23 cellular contexts compared by ENCODE assay signal in genomic region chr7:141290951-141291350, GRCh38.
"Had no signal": no experiment of that assay in that cellular context is flagged by ENCODE, and none has a peak within 500 bp of the region (broad histone marks: within the 10 kb centered on the region; RNA-seq: fewer than 3 reads in every experiment).

No MANE protein-coding gene starts in this region.

- DNase-seq: activated CD8-positive, alpha-beta memory T cell treated with anti-CD3 and anti-CD28 coated beads for 24 hours; activated CD8-positive, alpha-beta memory T cell treated with anti-CD3 and anti-CD28 coated beads, Interleukin-2, amount 50 U/mL, for 4 hours; activated naive CD4-positive, alpha-beta T cell; activated T-cell treated with anti-CD3 and anti-CD28 coated beads, Interleukin-2, amount 50 U/mL, for 24 hours; adrenal gland; colonic mucosa; dorsolateral prefrontal cortex; glutamatergic neuron; hippocampal formation; mesenchymal stem cell; nucleus accumbens; retina; stimulated activated CD4-positive, alpha-beta T cell treated with anti-CD3 and anti-CD28 coated beads, Interleukin-12 subunit alpha, Interleukin-12 subunit beta, amount 100 ng/mL, for 4 hours; stimulated activated naive CD8-positive, alpha-beta T cell treated with anti-CD3 and anti-CD28 coated beads, Interleukin-15, amount 100 ng/mL, for 72 hours; T1000 had no signal

- H3K27me3 ChIP-seq: adrenal gland, colonic mucosa, dorsolateral prefrontal cortex, esophagus muscularis mucosa, tibial nerve had no signal

- H3K4me3 ChIP-seq: adrenal gland, colonic mucosa, esophagus muscularis mucosa, suprapubic skin, tibial nerve had no signal

- H3K4me3 Mint-ChIP-seq: activated naive CD8-positive, alpha-beta T cell; activated T-cell treated with anti-CD3 and anti-CD28 coated beads, Interleukin-2, amount 50 U/mL, for 24 hours; stimulated activated effector memory CD8-positive, alpha-beta T cell treated with anti-CD3 and anti-CD28 coated beads, Interleukin-12 subunit alpha, Interleukin-12 subunit beta, amount 100 ng/mL, for 72 hours; stimulated activated naive CD8-positive, alpha-beta T cell treated with anti-CD3 and anti-CD28 coated beads, Interleukin-15, amount 100 ng/mL, for 72 hours; T-helper 1 cell treated with Interleukin-12 subunit alpha and Interleukin-12 subunit beta and Interleukin-4 antibody, amounts not matched to agents 30 μg/mL and 1 μg/mL, for 36 hours; WTC11 had no signal

- H3K36me3 ChIP-seq: adrenal gland, colonic mucosa, esophagus muscularis mucosa, suprapubic skin, tibial nerve had no signal

- H3K4me1 ChIP-seq: adrenal gland, colonic mucosa, esophagus muscularis mucosa, suprapubic skin, tibial nerve had no signal

- H3K4me1 Mint-ChIP-seq: stimulated activated effector memory CD8-positive, alpha-beta T cell treated with anti-CD3 and anti-CD28 coated beads, Interleukin-12 subunit alpha, Interleukin-12 subunit beta, amount 100 ng/mL, for 72 hours; stimulated activated naive CD8-positive, alpha-beta T cell treated with anti-CD3 and anti-CD28 coated beads, Interleukin-15, amount 100 ng/mL, for 72 hours had no signal

- ATAC-seq: stimulated activated effector memory CD8-positive, alpha-beta T cell treated with anti-CD3 and anti-CD28 coated beads, Interleukin-12 subunit alpha, Interleukin-12 subunit beta, amount 100 ng/mL, for 72 hours; stimulated activated naive CD8-positive, alpha-beta T cell treated with anti-CD3 and anti-CD28 coated beads, Interleukin-15, amount 100 ng/mL, for 72 hours; WTC11 had no signal

- H3K9me3 Mint-ChIP-seq: activated T-cell treated with anti-CD3 and anti-CD28 coated beads, Interleukin-2, amount 50 U/mL, for 24 hours; activated T-helper 2 cell treated with anti-CD3 and anti-CD28 coated beads, Interferon-gamma antibody, Interleukin-2, Interleukin-4, amounts not matched to agents 10 μg/mL and 5 μg/mL and 100 μg/mL, durations not matched to agents 14 hours and 24 hours and 36 hours; stimulated activated effector memory CD8-positive, alpha-beta T cell treated with anti-CD3 and anti-CD28 coated beads, Interleukin-12 subunit alpha, Interleukin-12 subunit beta, amount 100 ng/mL, for 72 hours; stimulated activated naive CD8-positive, alpha-beta T cell treated with anti-CD3 and anti-CD28 coated beads, Interleukin-15, amount 100 ng/mL, for 72 hours; T-helper 1 cell treated with Interleukin-12 subunit alpha and Interleukin-12 subunit beta and Interleukin-4 antibody, amounts not matched to agents 30 μg/mL and 1 μg/mL, for 36 hours; WTC11 had no signal

- H3K36me3 Mint-ChIP-seq: activated naive CD8-positive, alpha-beta T cell; stimulated activated effector memory CD8-positive, alpha-beta T cell treated with anti-CD3 and anti-CD28 coated beads, Interleukin-12 subunit alpha, Interleukin-12 subunit beta, amount 100 ng/mL, for 72 hours; WTC11 had no signal

- H3K9me3 ChIP-seq: adrenal gland, colonic mucosa, esophagus muscularis mucosa, suprapubic skin, tibial nerve had no signal

- H3K27ac Mint-ChIP-seq: activated naive CD8-positive, alpha-beta T cell; activated T-cell treated with anti-CD3 and anti-CD28 coated beads, Interleukin-2, amount 50 U/mL, for 24 hours; activated T-helper 2 cell treated with anti-CD3 and anti-CD28 coated beads, Interferon-gamma antibody, Interleukin-2, Interleukin-4, amounts not matched to agents 10 μg/mL and 5 μg/mL and 100 μg/mL, durations not matched to agents 14 hours and 24 hours and 36 hours; stimulated activated effector memory CD8-positive, alpha-beta T cell treated with anti-CD3 and anti-CD28 coated beads, Interleukin-12 subunit alpha, Interleukin-12 subunit beta, amount 100 ng/mL, for 72 hours; stimulated activated naive CD8-positive, alpha-beta T cell treated with anti-CD3 and anti-CD28 coated beads, Interleukin-15, amount 100 ng/mL, for 72 hours; T-helper 1 cell treated with Interleukin-12 subunit alpha and Interleukin-12 subunit beta and Interleukin-4 antibody, amounts not matched to agents 30 μg/mL and 1 μg/mL, for 36 hours had no signal

- H3K27ac ChIP-seq: adrenal gland, colonic mucosa, esophagus muscularis mucosa, suprapubic skin, tibial nerve had no signal
